ENCODE assay signal across 19 cellular contexts in the genomic region with DNA sequence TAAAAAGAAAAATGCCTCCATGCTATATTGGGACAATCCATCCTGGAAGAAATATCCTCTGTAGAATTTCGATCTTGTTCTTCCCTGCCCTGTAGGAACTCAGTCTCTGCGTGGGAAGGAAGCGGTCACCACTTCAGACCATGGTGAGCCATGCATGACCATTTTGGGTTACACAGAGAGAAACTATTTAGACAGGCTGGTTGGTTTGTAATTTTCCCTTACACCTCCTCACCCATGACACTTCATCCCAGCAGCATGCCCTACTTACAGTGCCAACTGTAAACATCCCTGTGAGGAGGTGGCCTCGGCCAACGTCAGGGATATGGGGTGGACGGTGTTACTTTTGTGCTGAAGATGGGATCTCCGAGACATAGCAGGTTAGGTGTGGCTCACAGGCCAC.
A peak's percentile ranks its signal among the peaks of the same experiment; 100 is the strongest.
DNase-seq lines count a peak whose midpoint lies in the region; ATAC-seq and TF ChIP-seq lines count a peak whose summit lies in the region.
"Had no signal": no experiment of that assay in that cellular context is flagged by ENCODE, and none has a peak within 500 bp of the region (broad histone marks: within the 10 kb centered on the region; RNA-seq: fewer than 3 reads in every experiment).

No MANE protein-coding gene starts in this region.

- H2BK15ac ChIP-seq in neuronal stem cell (ENCODE audit: low read length) = no peak overlapping the region

- WGBS in neuronal stem cell (ENCODE audit: extremely low coverage in 2 of 2, insufficient read length in 2 of 2, insufficient replicate concordance in 1 of 2), 2 donors = no CpG with 5 or more reads among the region's 7 CpGs

- H3K4me3 ChIP-seq in BLaER1 treated with 17β-estradiol and CSF1 and Interleukin-3, amounts not matched to agents 10 nM and 100 nM = no peak overlapping the region
- H3K4me3 ChIP-seq in SJSA1 = no peak overlapping the region
- H3K4me3 ChIP-seq in kidney epithelial cell (ENCODE audit: low read depth, low read length) = no peak overlapping the region
- H3K4me3 ChIP-seq in neuronal stem cell (ENCODE audit: low read length in 2 of 2) = no peak overlapping the region
- H3K4me3 ChIP-seq: colonic mucosa, lower lobe of right lung had no signal

- H3K9me3 ChIP-seq in BLaER1 treated with 17β-estradiol and CSF1 and Interleukin-3, amounts not matched to agents 10 nM and 100 nM (replicated peaks in 1 of 11) = no peaks in the 10 kb centered on the region
- H3K9me3 ChIP-seq in SJSA1 (replicated peaks) (no peaks in the 10 kb centered on the region), neuronal stem cell (replicated peaks in 1 of 2; ENCODE audit: control insufficient read depth in 2 of 2, insufficient read depth in 1 of 2, low read depth in 1 of 2, low read length in 2 of 2) (peaks cover 0 to 3% of the 10 kb centered on the region in 2 donors)
- H3K9me3 ChIP-seq: colonic mucosa, lower lobe of right lung, neutrophil had no signal

- peaks cover 1% of the 10 kb centered on the region for H3K79me1 ChIP-seq in neuronal stem cell (ENCODE audit: low read depth, low read length)

- ATAC-seq in SK-N-SH treated with all-trans-retinoic acid at 6 μM for 48 hours = no peak
- ATAC-seq: lower lobe of right lung had no signal

- H3K4ac ChIP-seq in neuronal stem cell (ENCODE audit: low read length) = no peak overlapping the region

- peaks cover 14 to 33% (median 27%) of the 10 kb centered on the region in 10 experiments for H3K4me1 ChIP-seq in BLaER1 treated with 17β-estradiol and CSF1 and Interleukin-3, amounts not matched to agents 10 nM and 100 nM
- H3K4me1 ChIP-seq in SJSA1 (replicated peaks) (peaks cover 55% of the 10 kb centered on the region), neuronal stem cell (ENCODE audit: control insufficient read depth in 2 of 2, insufficient read depth in 1 of 2, low read depth in 1 of 2, low read length in 2 of 2) (peaks cover 0 to 13% of the 10 kb centered on the region in 2 donors)
- H3K4me1 ChIP-seq: colonic mucosa, lower lobe of right lung had no signal

- H2AK5ac ChIP-seq in neuronal stem cell (ENCODE audit: low read depth, low read length) = no peak overlapping the region

- H3K9ac ChIP-seq in BLaER1 treated with 17β-estradiol and CSF1 and Interleukin-3, amounts not matched to agents 10 nM and 100 nM = 0 out of 22 replicates have a peak overlapping the region, but pooled peaks of 1 of the 11 experiments have one; percentile 19
- no peak overlapping the region for H3K9ac ChIP-seq in neuronal stem cell (ENCODE audit: low read depth, low read length, poor library complexity)

- no peaks in the 10 kb centered on the region for H3K27me3 ChIP-seq in BLaER1 treated with 17β-estradiol and CSF1 and Interleukin-3, amounts not matched to agents 10 nM and 100 nM
- H3K27me3 ChIP-seq in SJSA1 (replicated peaks) (no peaks in the 10 kb centered on the region), kidney epithelial cell (ENCODE audit: control insufficient read depth, insufficient read depth, low read length) (no peaks in the 10 kb centered on the region), neuronal stem cell (ENCODE audit: control insufficient read depth in 3 of 3, insufficient read depth in 3 of 3, low read depth in 1 of 3, low read length in 3 of 3) (no peaks in the 10 kb centered on the region)
- H3K27me3 ChIP-seq: colonic mucosa had no signal

- no peak overlapping the region for H2BK12ac ChIP-seq in neuronal stem cell (ENCODE audit: low read length)

- H2BK5ac ChIP-seq in neuronal stem cell (ENCODE audit: low read length) = no peak overlapping the region

- H3K27ac ChIP-seq in BLaER1 treated with 17β-estradiol and CSF1 and Interleukin-3, amounts not matched to agents 10 nM and 100 nM = 0 out of 22 replicates have a peak overlapping the region, but pooled peaks of 1 of the 11 experiments have one; percentile 26
- H3K27ac ChIP-seq in SJSA1 = peak overlapping the region; percentile 66
- no peak overlapping the region for H3K27ac ChIP-seq in neuronal stem cell (replicated peaks; ENCODE audit: low read length)
- H3K27ac ChIP-seq: C4-2B, colonic mucosa, lower lobe of right lung, neutrophil had no signal

- H3K4me2 ChIP-seq in BLaER1 treated with 17β-estradiol and CSF1 and Interleukin-3, amounts not matched to agents 10 nM and 100 nM = peak overlapping the region; percentile 64 to 88 (median 75)
- no peak overlapping the region for H3K4me2 ChIP-seq in neuronal stem cell (ENCODE audit: insufficient read depth, low read length, poor library complexity, severe bottlenecking)

- H3K18ac ChIP-seq in neuronal stem cell (ENCODE audit: low read length) = no peak overlapping the region

- no peak overlapping the region for H4K91ac ChIP-seq in neuronal stem cell (ENCODE audit: low read depth, low read length, poor library complexity)

- no peak for TF ChIP-seq CTCF in kidney epithelial cell (IDR thresholded peaks at IDR 0.05; ENCODE audit: insufficient read depth, low read length, poor library complexity, severe bottlenecking)

- H3K14ac ChIP-seq in neuronal stem cell (ENCODE audit: low read length) = no peak overlapping the region

- no peak overlapping the region for H4K8ac ChIP-seq in neuronal stem cell (ENCODE audit: low read depth, low read length)

- H2AFZ ChIP-seq in neuronal stem cell (ENCODE audit: low read length) = no peak overlapping the region

- no peak overlapping the region for H2BK120ac ChIP-seq in neuronal stem cell (ENCODE audit: low read depth, low read length)

- peak; percentile 69 for DNase-seq in H4 (ENCODE audit: low spot score)
- peak in 1 of 2 experiments; percentile 20 for DNase-seq in SJSA1 (ENCODE audit: low read depth in 1 of 2, low spot score in 2 of 2)
- peak; percentile 83 for DNase-seq in kidney epithelial cell (ENCODE audit: low read depth)
- DNase-seq in NCI-H2029 treated with DMSO at 0.1 percent for 48 hours (lab: John Stamatoyannopoulos, UW) = no peak
- no peak for DNase-seq in NCI-H1092 treated with DMSO at 0.1 percent for 48 hours (lab: John Stamatoyannopoulos, UW)
- DNase-seq in neuronal stem cell (ENCODE audit: low spot score) = no peak
- DNase-seq: activated naive CD8-positive, alpha-beta T cell treated with anti-CD3 and anti-CD28 coated beads for 36 hours; colonic mucosa; GF-D8; H7; lower lobe of right lung; NCI-H1436; NCI-H526 treated with DMSO at 0.1 percent for 48 hours; stimulated activated CD8-positive, alpha-beta memory T cell treated with anti-CD3 and anti-CD28 coated beads, Interleukin-4, amount 100 ng/mL, for 48 hours; SW 1271 had no signal

- H3K36me3 ChIP-seq in BLaER1 treated with 17β-estradiol and CSF1 and Interleukin-3, amounts not matched to agents 10 nM and 100 nM = no peaks in the 10 kb centered on the region
- H3K36me3 ChIP-seq in SJSA1 (no peaks in the 10 kb centered on the region), kidney epithelial cell (ENCODE audit: control insufficient read depth, insufficient read depth, low read length) (no peaks in the 10 kb centered on the region), neuronal stem cell (replicated peaks in 1 of 2; ENCODE audit: control insufficient read depth in 2 of 2, insufficient read depth in 2 of 2, low read length in 2 of 2) (peaks cover 33 to 98% of the 10 kb centered on the region in 2 donors)
- H3K36me3 ChIP-seq: colonic mucosa, lower lobe of right lung, neutrophil had no signal

- no peaks in the 10 kb centered on the region for H4K20me1 ChIP-seq in BLaER1 treated with 17β-estradiol and CSF1 and Interleukin-3, amounts not matched to agents 10 nM and 100 nM

- no peak overlapping the region for H3K23ac ChIP-seq in neuronal stem cell (ENCODE audit: low read depth, low read length, poor library complexity)

TF ChIP-seq in SK-N-SH treated with all-trans-retinoic acid at 6 μM for 48 hours, 23 proteins besides CTCF, POLR2A, EP300 and RAD21 (continues in another document):
- TF ChIP-seq SNAI2 (CRISPR knock-in tag; IDR thresholded peaks at IDR 0.05) = no peak
- TF ChIP-seq TCF4 (CRISPR knock-in tag; IDR thresholded peaks at IDR 0.05; ENCODE audit: borderline replicate concordance) = no peak
- TF ChIP-seq OSR1 (CRISPR knock-in tag; IDR thresholded peaks at IDR 0.05) = no peak
- no peak for TF ChIP-seq GLIS3 (CRISPR knock-in tag; IDR thresholded peaks at IDR 0.05)
- TF ChIP-seq ZNF565 (CRISPR knock-in tag; conservative IDR thresholded peaks at IDR 0.05; ENCODE audit: low read depth) = no peak
- no peak for TF ChIP-seq PPARA (CRISPR knock-in tag; IDR thresholded peaks at IDR 0.05; ENCODE audit: borderline replicate concordance)
- TF ChIP-seq, protein P1, sequence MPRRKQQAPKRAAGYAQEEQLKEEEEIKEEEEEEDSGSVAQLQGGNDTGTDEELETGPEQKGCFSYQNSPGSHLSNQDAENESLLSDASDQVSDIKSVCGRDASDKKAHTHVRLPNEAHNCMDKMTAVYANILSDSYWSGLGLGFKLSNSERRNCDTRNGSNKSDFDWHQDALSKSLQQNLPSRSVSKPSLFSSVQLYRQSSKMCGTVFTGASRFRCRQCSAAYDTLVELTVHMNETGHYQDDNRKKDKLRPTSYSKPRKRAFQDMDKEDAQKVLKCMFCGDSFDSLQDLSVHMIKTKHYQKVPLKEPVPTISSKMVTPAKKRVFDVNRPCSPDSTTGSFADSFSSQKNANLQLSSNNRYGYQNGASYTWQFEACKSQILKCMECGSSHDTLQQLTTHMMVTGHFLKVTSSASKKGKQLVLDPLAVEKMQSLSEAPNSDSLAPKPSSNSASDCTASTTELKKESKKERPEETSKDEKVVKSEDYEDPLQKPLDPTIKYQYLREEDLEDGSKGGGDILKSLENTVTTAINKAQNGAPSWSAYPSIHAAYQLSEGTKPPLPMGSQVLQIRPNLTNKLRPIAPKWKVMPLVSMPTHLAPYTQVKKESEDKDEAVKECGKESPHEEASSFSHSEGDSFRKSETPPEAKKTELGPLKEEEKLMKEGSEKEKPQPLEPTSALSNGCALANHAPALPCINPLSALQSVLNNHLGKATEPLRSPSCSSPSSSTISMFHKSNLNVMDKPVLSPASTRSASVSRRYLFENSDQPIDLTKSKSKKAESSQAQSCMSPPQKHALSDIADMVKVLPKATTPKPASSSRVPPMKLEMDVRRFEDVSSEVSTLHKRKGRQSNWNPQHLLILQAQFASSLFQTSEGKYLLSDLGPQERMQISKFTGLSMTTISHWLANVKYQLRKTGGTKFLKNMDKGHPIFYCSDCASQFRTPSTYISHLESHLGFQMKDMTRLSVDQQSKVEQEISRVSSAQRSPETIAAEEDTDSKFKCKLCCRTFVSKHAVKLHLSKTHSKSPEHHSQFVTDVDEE (CRISPR knock-in tag; IDR thresholded peaks at IDR 0.05) = no peak
- no peak for TF ChIP-seq ZFP3 (CRISPR knock-in tag; IDR thresholded peaks at IDR 0.05)

Comparison
In these comparisons a context has a peak if more than half of its experiments do, and no peak if none do; other contexts are left out.
1. DNase-seq: peak in H4 (single experiment) and kidney epithelial cell (single experiment); none in NCI-H2029 treated with DMSO at 0.1 percent for 48 hours (single experiment), NCI-H1092 treated with DMSO at 0.1 percent for 48 hours (single experiment) and neuronal stem cell (single experiment).